ENCODE assay signal across 31 cellular contexts in genomic region chr10:25105753-25106260, GRCh38.
"Had no signal": no experiment of that assay in that cellular context is flagged by ENCODE, and none has a peak within 500 bp of the region (broad histone marks: within the 10 kb centered on the region; RNA-seq: fewer than 3 reads in every experiment).

No MANE protein-coding gene starts in this region.

- H3K36me3 Mint-ChIP-seq: activated CD8-positive, alpha-beta memory T cell treated with anti-CD3 and anti-CD28 coated beads, Interleukin-2, amount 10 ng/mL, durations not matched to agents 7 days and 5 days; activated naive CD4-positive, alpha-beta T cell treated with anti-CD3 and anti-CD28 coated beads, Interleukin-2, amount 10 ng/mL, durations not matched to agents 7 days and 5 days; activated naive CD8-positive, alpha-beta T cell; brain had no signal

- H3K27me3 Mint-ChIP-seq: activated CD4-positive, alpha-beta T cell treated with anti-CD3 and anti-CD28 coated beads, Interleukin-2, amount 10 ng/mL, durations not matched to agents 7 days and 5 days; activated CD8-positive, alpha-beta memory T cell treated with anti-CD3 and anti-CD28 coated beads, Interleukin-2, amount 10 ng/mL, durations not matched to agents 7 days and 5 days; brain had no signal

- H3K9me3 Mint-ChIP-seq: activated CD4-positive, alpha-beta T cell treated with anti-CD3 and anti-CD28 coated beads, Interleukin-2, amount 10 ng/mL, durations not matched to agents 7 days and 5 days; activated naive CD4-positive, alpha-beta T cell treated with anti-CD3 and anti-CD28 coated beads, Interleukin-2, amount 10 ng/mL, durations not matched to agents 7 days and 5 days; activated naive CD8-positive, alpha-beta T cell treated with anti-CD3 and anti-CD28 coated beads, Interleukin-2, amount 50 U/mL, for 24 hours had no signal

- H3K27ac ChIP-seq: SJCRH30, SK-N-MC had no signal

- H3K4me1 Mint-ChIP-seq: activated CD4-positive, alpha-beta T cell treated with anti-CD3 and anti-CD28 coated beads for 36 hours; activated CD4-positive, alpha-beta T cell treated with anti-CD3 and anti-CD28 coated beads, Interleukin-2, amount 10 ng/mL, durations not matched to agents 7 days and 5 days; activated CD8-positive, alpha-beta memory T cell treated with anti-CD3 and anti-CD28 coated beads, Interleukin-2, amount 10 ng/mL, durations not matched to agents 7 days and 5 days; activated naive CD4-positive, alpha-beta T cell treated with anti-CD3 and anti-CD28 coated beads, Interleukin-2, amount 10 ng/mL, durations not matched to agents 7 days and 5 days; activated naive CD8-positive, alpha-beta T cell treated with anti-CD3 and anti-CD28 coated beads, Interleukin-2, amount 50 U/mL, for 24 hours had no signal

- H3K27me3 ChIP-seq: SJCRH30 had no signal

- H3K4me3 ChIP-seq: SJCRH30, SK-N-MC had no signal

- ATAC-seq: activated CD4-positive, alpha-beta T cell treated with anti-CD3 and anti-CD28 coated beads for 36 hours; activated CD4-positive, CD25-positive, alpha-beta regulatory T cell treated with anti-CD3 and anti-CD28 coated beads, Interleukin-2, amount 50 U/mL, for 24 hours; activated CD8-positive, alpha-beta memory T cell treated with anti-CD3 and anti-CD28 coated beads, Interleukin-2, amount 10 ng/mL, durations not matched to agents 7 days and 5 days; activated naive CD8-positive, alpha-beta T cell treated with anti-CD3 and anti-CD28 coated beads, Interleukin-2, amount 50 U/mL, for 24 hours; Panc1 had no signal

- H3K4me3 Mint-ChIP-seq: activated CD4-positive, alpha-beta T cell treated with anti-CD3 and anti-CD28 coated beads for 36 hours; activated CD4-positive, alpha-beta T cell treated with anti-CD3 and anti-CD28 coated beads, Interleukin-2, amount 10 ng/mL, durations not matched to agents 7 days and 5 days; activated CD8-positive, alpha-beta memory T cell treated with anti-CD3 and anti-CD28 coated beads, Interleukin-2, amount 10 ng/mL, durations not matched to agents 7 days and 5 days; activated naive CD4-positive, alpha-beta T cell treated with anti-CD3 and anti-CD28 coated beads, Interleukin-2, amount 10 ng/mL, durations not matched to agents 7 days and 5 days; activated naive CD8-positive, alpha-beta T cell; activated naive CD8-positive, alpha-beta T cell treated with anti-CD3 and anti-CD28 coated beads, Interleukin-2, amount 50 U/mL, for 24 hours had no signal

- H3K27ac Mint-ChIP-seq: activated CD4-positive, alpha-beta T cell treated with anti-CD3 and anti-CD28 coated beads for 36 hours; activated CD4-positive, alpha-beta T cell treated with anti-CD3 and anti-CD28 coated beads, Interleukin-2, amount 10 ng/mL, durations not matched to agents 7 days and 5 days; activated CD8-positive, alpha-beta memory T cell treated with anti-CD3 and anti-CD28 coated beads, Interleukin-2, amount 10 ng/mL, durations not matched to agents 7 days and 5 days; activated naive CD4-positive, alpha-beta T cell treated with anti-CD3 and anti-CD28 coated beads, Interleukin-2, amount 10 ng/mL, durations not matched to agents 7 days and 5 days; activated naive CD8-positive, alpha-beta T cell; activated naive CD8-positive, alpha-beta T cell treated with anti-CD3 and anti-CD28 coated beads, Interleukin-2, amount 50 U/mL, for 24 hours had no signal

- H3K4me1 ChIP-seq: SJCRH30 had no signal

- H3K9me3 ChIP-seq: SJCRH30 had no signal

- H3K36me3 ChIP-seq: SJCRH30 had no signal

- DNase-seq: activated CD4-positive, alpha-beta T cell treated with anti-CD3 and anti-CD28 coated beads for 36 hours; activated CD4-positive, alpha-beta T cell treated with anti-CD3 and anti-CD28 coated beads, Interleukin-2, amount 10 ng/mL, durations not matched to agents 7 days and 5 days; activated CD4-positive, alpha-beta T cell treated with anti-CD3 and anti-CD28 coated beads, Interleukin-2, amount 50 U/mL, for 48 hours; activated CD8-positive, alpha-beta memory T cell treated with anti-CD3 and anti-CD28 coated beads for 24 hours; activated CD8-positive, alpha-beta memory T cell treated with anti-CD3 and anti-CD28 coated beads, Interleukin-2, amount 10 ng/mL, durations not matched to agents 7 days and 5 days; activated CD8-positive, alpha-beta memory T cell treated with anti-CD3 and anti-CD28 coated beads, Interleukin-2, amount 50 U/mL, for 48 hours; activated effector memory CD4-positive, alpha-beta T cell treated with Interleukin-2 at 50 U/mL for 16 hours; activated naive CD4-positive, alpha-beta T cell treated with anti-CD3 and anti-CD28 coated beads, Interleukin-2, amount 10 ng/mL, durations not matched to agents 7 days and 5 days; activated naive CD8-positive, alpha-beta T cell treated with anti-CD3 and anti-CD28 coated beads, Interleukin-2, amount 50 U/mL, for 24 hours; activated T-cell treated with anti-CD3 and anti-CD28 coated beads, Interleukin-2, amount 50 U/mL, for 48 hours; anterior cingulate cortex; caudate nucleus; cerebellar nuclear complex; NCI-H1105; NCI-H1417 treated with DMSO at 0.1 percent for 48 hours; NCI-H187 treated with DMSO at 0.1 percent for 48 hours; NCI-H2081; NCI-H2171 treated with DMSO at 0.1 percent for 48 hours; NCI-H2227 treated with DMSO at 0.1 percent for 48 hours; NCI-H446; NCI-H510A treated with DMSO at 0.1 percent for 48 hours; NCI-H526 treated with DMSO at 0.1 percent for 48 hours; NCI-H774; SHP77; SJCRH30; T1000 had no signal
